ENCODE assay signal across 31 cellular contexts in the genomic region with DNA sequence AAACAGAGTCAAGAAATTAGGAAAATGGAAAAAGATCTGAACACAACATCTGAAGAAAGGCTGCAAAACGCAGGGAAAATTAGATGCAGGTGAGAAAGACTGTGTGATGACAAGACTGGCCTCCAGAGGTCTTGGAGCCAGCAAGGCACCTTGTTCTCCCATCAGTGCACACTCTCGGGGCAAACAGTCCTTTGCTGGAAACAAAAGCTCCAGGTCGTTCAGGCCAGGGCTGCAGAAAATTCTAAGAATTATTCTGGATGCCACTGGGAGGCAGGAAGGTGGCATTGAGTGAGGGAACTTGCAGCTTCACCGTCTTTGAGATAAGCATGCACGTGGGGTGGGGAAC.
"Had no signal": no experiment of that assay in that cellular context is flagged by ENCODE, and none has a peak within 500 bp of the region (broad histone marks: within the 10 kb centered on the region; RNA-seq: fewer than 3 reads in every experiment).

No MANE protein-coding gene starts in this region.

- H3K27me3 ChIP-seq: adrenal gland, body of pancreas, esophagus muscularis mucosa, foreskin keratinocyte, gastrocnemius medialis had no signal

- ATAC-seq: activated CD4-positive, alpha-beta T cell treated with anti-CD3 and anti-CD28 coated beads for 36 hours; activated naive CD8-positive, alpha-beta T cell treated with anti-CD3 and anti-CD28 coated beads, Interleukin-2, amount 50 U/mL, for 24 hours; activated T-cell treated with anti-CD3 and anti-CD28 coated beads, Interleukin-2, amount 50 U/mL, for 4 hours; activated T-helper 17 cell treated with anti-CD3 and anti-CD28 coated beads, Interleukin-2, amount 50 U/mL, for 72 hours; body of pancreas; effector memory CD8-positive, alpha-beta T cell; gastrocnemius medialis; T-cell had no signal

- H3K4me1 Mint-ChIP-seq: activated CD4-positive, alpha-beta T cell treated with anti-CD3 and anti-CD28 coated beads for 36 hours; activated CD4-positive, alpha-beta T cell treated with anti-CD3 and anti-CD28 coated beads, Interleukin-2, amount 10 ng/mL, durations not matched to agents 24 days and 14 days; activated naive CD4-positive, alpha-beta T cell treated with anti-CD3 and anti-CD28 coated beads, Interleukin-2, amount 50 U/mL, for 24 hours; activated naive CD8-positive, alpha-beta T cell treated with anti-CD3 and anti-CD28 coated beads for 36 hours; activated naive CD8-positive, alpha-beta T cell treated with anti-CD3 and anti-CD28 coated beads, Interleukin-2, amount 50 U/mL, for 24 hours; T-cell had no signal

- H3K9me3 ChIP-seq: adrenal gland, body of pancreas, esophagus muscularis mucosa, gastrocnemius medialis had no signal

- H3K4me3 ChIP-seq: adrenal gland, body of pancreas, esophagus muscularis mucosa, gastrocnemius medialis had no signal

- H3K36me3 ChIP-seq: adrenal gland, esophagus muscularis mucosa, gastrocnemius medialis, WERI-Rb-1 had no signal

- H3K27me3 Mint-ChIP-seq: activated CD4-positive, alpha-beta memory T cell treated with anti-CD3 and anti-CD28 coated beads for 36 hours; activated CD4-positive, alpha-beta T cell treated with anti-CD3 and anti-CD28 coated beads for 36 hours; activated naive CD8-positive, alpha-beta T cell treated with anti-CD3 and anti-CD28 coated beads for 36 hours; activated T-helper 17 cell treated with anti-CD3 and anti-CD28 coated beads, Interleukin-2, amount 50 U/mL, for 72 hours had no signal

- DNase-seq: activated CD4-positive, alpha-beta memory T cell treated with anti-CD3 and anti-CD28 coated beads for 36 hours; activated CD4-positive, alpha-beta T cell treated with anti-CD3 and anti-CD28 coated beads for 36 hours; activated CD4-positive, alpha-beta T cell treated with anti-CD3 and anti-CD28 coated beads, Interleukin-2, amount 10 ng/mL, durations not matched to agents 24 days and 14 days; activated CD4-positive, CD25-positive, alpha-beta regulatory T cell; activated CD4-positive, CD25-positive, alpha-beta regulatory T cell treated with anti-CD3 and anti-CD28 coated beads, Interleukin-2, amount 50 U/mL, for 72 hours; activated effector memory CD4-positive, alpha-beta T cell treated with Interleukin-2 at 50 U/mL for 16 hours; activated naive CD4-positive, alpha-beta T cell treated with anti-CD3 and anti-CD28 coated beads for 36 hours; activated naive CD8-positive, alpha-beta T cell treated with anti-CD3 and anti-CD28 coated beads for 36 hours; activated naive CD8-positive, alpha-beta T cell treated with anti-CD3 and anti-CD28 coated beads, Interleukin-2, amount 50 U/mL, for 24 hours; activated T-cell treated with anti-CD3 and anti-CD28 coated beads, Interleukin-2, amount 50 U/mL, for 4 hours; adrenal gland; amygdala; aorta; body of pancreas; cortex of kidney; effector CD4-positive, alpha-beta T cell; effector memory CD8-positive, alpha-beta T cell; erythroblast; foreskin keratinocyte; gastrocnemius medialis; glutamatergic neuron; SW 1271; T-cell; T1000; WERI-Rb-1 had no signal

- H3K36me3 Mint-ChIP-seq: activated CD4-positive, alpha-beta memory T cell treated with anti-CD3 and anti-CD28 coated beads for 36 hours; activated naive CD4-positive, alpha-beta T cell treated with anti-CD3 and anti-CD28 coated beads, Interleukin-2, amount 50 U/mL, for 24 hours; activated naive CD8-positive, alpha-beta T cell treated with anti-CD3 and anti-CD28 coated beads for 36 hours; T-cell had no signal

- H3K4me3 Mint-ChIP-seq: activated CD4-positive, alpha-beta memory T cell treated with anti-CD3 and anti-CD28 coated beads for 36 hours; activated CD4-positive, alpha-beta T cell treated with anti-CD3 and anti-CD28 coated beads for 36 hours; activated CD4-positive, alpha-beta T cell treated with anti-CD3 and anti-CD28 coated beads, Interleukin-2, amount 10 ng/mL, durations not matched to agents 24 days and 14 days; activated naive CD4-positive, alpha-beta T cell treated with anti-CD3 and anti-CD28 coated beads for 36 hours; activated naive CD4-positive, alpha-beta T cell treated with anti-CD3 and anti-CD28 coated beads, Interleukin-2, amount 50 U/mL, for 24 hours; activated naive CD8-positive, alpha-beta T cell treated with anti-CD3 and anti-CD28 coated beads for 36 hours; activated naive CD8-positive, alpha-beta T cell treated with anti-CD3 and anti-CD28 coated beads, Interleukin-2, amount 50 U/mL, for 24 hours; activated T-cell treated with anti-CD3 and anti-CD28 coated beads, Interleukin-2, amount 50 U/mL, for 4 hours; activated T-helper 17 cell treated with anti-CD3 and anti-CD28 coated beads, Interleukin-2, amount 50 U/mL, for 72 hours; effector memory CD8-positive, alpha-beta T cell; T-cell; T-helper 1 cell treated with Interleukin-12 subunit alpha and Interleukin-12 subunit beta and Interleukin-4 antibody, amounts not matched to agents 30 μg/mL and 1 μg/mL, for 36 hours; T-helper 2 cell treated with Interferon-gamma antibody and Interleukin-4, amounts not matched to agents 5 μg/mL and 100 μg/mL, for 36 hours had no signal

- H3K4me1 ChIP-seq: adrenal gland, body of pancreas, esophagus muscularis mucosa, foreskin keratinocyte, gastrocnemius medialis had no signal

- H3K27ac Mint-ChIP-seq: activated CD4-positive, alpha-beta memory T cell treated with anti-CD3 and anti-CD28 coated beads for 36 hours; activated CD4-positive, alpha-beta T cell treated with anti-CD3 and anti-CD28 coated beads for 36 hours; activated CD4-positive, alpha-beta T cell treated with anti-CD3 and anti-CD28 coated beads, Interleukin-2, amount 10 ng/mL, durations not matched to agents 24 days and 14 days; activated naive CD4-positive, alpha-beta T cell treated with anti-CD3 and anti-CD28 coated beads for 36 hours; activated naive CD4-positive, alpha-beta T cell treated with anti-CD3 and anti-CD28 coated beads, Interleukin-2, amount 50 U/mL, for 24 hours; activated naive CD8-positive, alpha-beta T cell treated with anti-CD3 and anti-CD28 coated beads for 36 hours; activated naive CD8-positive, alpha-beta T cell treated with anti-CD3 and anti-CD28 coated beads, Interleukin-2, amount 50 U/mL, for 24 hours; activated T-helper 17 cell treated with anti-CD3 and anti-CD28 coated beads, Interleukin-2, amount 50 U/mL, for 72 hours; effector memory CD8-positive, alpha-beta T cell; T-cell; T-helper 1 cell treated with Interleukin-12 subunit alpha and Interleukin-12 subunit beta and Interleukin-4 antibody, amounts not matched to agents 30 μg/mL and 1 μg/mL, for 36 hours; T-helper 2 cell treated with Interferon-gamma antibody and Interleukin-4, amounts not matched to agents 5 μg/mL and 100 μg/mL, for 36 hours had no signal

- H3K27ac ChIP-seq: adrenal gland, body of pancreas, esophagus muscularis mucosa, foreskin keratinocyte, gastrocnemius medialis, WERI-Rb-1 had no signal

- FAIRE-seq: colon had no signal

- H3K9me3 Mint-ChIP-seq: activated CD4-positive, alpha-beta memory T cell treated with anti-CD3 and anti-CD28 coated beads for 36 hours; activated CD4-positive, alpha-beta T cell treated with anti-CD3 and anti-CD28 coated beads, Interleukin-2, amount 10 ng/mL, durations not matched to agents 24 days and 14 days; activated naive CD4-positive, alpha-beta T cell treated with anti-CD3 and anti-CD28 coated beads for 36 hours; activated naive CD4-positive, alpha-beta T cell treated with anti-CD3 and anti-CD28 coated beads, Interleukin-2, amount 50 U/mL, for 24 hours; activated naive CD8-positive, alpha-beta T cell treated with anti-CD3 and anti-CD28 coated beads for 36 hours; activated naive CD8-positive, alpha-beta T cell treated with anti-CD3 and anti-CD28 coated beads, Interleukin-2, amount 50 U/mL, for 24 hours; activated T-cell treated with anti-CD3 and anti-CD28 coated beads, Interleukin-2, amount 50 U/mL, for 4 hours; activated T-helper 17 cell treated with anti-CD3 and anti-CD28 coated beads, Interleukin-2, amount 50 U/mL, for 72 hours; T-cell; T-helper 1 cell treated with Interleukin-12 subunit alpha and Interleukin-12 subunit beta and Interleukin-4 antibody, amounts not matched to agents 30 μg/mL and 1 μg/mL, for 36 hours; T-helper 2 cell treated with Interferon-gamma antibody and Interleukin-4, amounts not matched to agents 5 μg/mL and 100 μg/mL, for 36 hours had no signal
